In the genomic region with DNA sequence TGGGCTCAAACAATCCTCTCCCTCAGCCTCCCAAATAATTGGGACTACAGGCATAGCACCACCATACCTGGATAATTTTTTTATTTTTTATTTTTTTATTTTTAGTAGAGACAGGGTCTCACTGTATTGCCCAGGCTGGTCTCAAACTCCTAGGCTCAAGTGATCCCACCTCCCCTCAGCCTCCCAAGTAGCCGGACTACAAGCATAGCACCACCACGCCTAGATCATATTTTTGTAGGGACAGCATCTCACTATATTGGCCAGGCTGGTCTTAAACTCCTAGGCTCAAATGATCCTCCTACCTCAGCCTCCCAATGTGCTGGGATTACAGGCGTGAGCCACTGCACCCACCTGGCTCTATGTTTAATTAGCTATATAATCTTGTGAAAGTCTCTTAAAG, we compare ENCODE assay signal across 6 cellular contexts.
"Had no signal": no experiment of that assay in that cellular context is flagged by ENCODE, and none has a peak within 500 bp of the region (broad histone marks: within the 10 kb centered on the region; RNA-seq: fewer than 3 reads in every experiment).

No MANE protein-coding gene starts in this region.

- DNase-seq: GM23248, GOT3, H7, KBM-7 had no signal

- H3K4me1 Mint-ChIP-seq: IgD-negative memory B cell had no signal

- ATAC-seq: HCT116 had no signal

- H3K36me3 Mint-ChIP-seq: IgD-negative memory B cell had no signal

- H3K4me3 Mint-ChIP-seq: IgD-negative memory B cell had no signal

- H3K27me3 Mint-ChIP-seq: IgD-negative memory B cell had no signal

- H3K27ac Mint-ChIP-seq: IgD-negative memory B cell had no signal
